ENCODE assay signal across 25 cellular contexts in the genomic region with DNA sequence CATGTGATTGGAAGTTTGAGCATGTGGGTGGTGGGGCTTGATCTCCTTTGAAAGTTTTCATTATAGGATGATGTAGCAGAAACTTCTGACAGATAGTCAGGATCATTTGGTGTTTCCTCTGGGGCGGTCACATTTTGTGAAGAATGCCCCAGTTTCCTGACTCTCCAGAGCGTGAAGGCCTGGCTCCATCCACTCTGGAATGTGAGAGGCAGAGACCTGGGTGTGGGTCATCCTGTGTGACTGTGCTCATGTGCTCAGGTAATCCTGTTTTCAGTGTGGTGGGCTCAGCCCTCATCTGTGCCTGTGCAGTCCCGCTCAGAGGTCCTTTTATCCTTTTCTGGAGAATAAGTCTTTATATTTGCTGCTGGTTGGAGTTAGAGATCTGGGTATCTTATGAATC.
DNase-seq lines count a peak whose midpoint lies in the region; ATAC-seq and TF ChIP-seq lines count a peak whose summit lies in the region.
"Had no signal": no experiment of that assay in that cellular context is flagged by ENCODE, and none has a peak within 500 bp of the region (broad histone marks: within the 10 kb centered on the region; RNA-seq: fewer than 3 reads in every experiment).

No MANE protein-coding gene starts in this region.

- H3K27me3 ChIP-seq in breast epithelium, result no peaks in the 10 kb centered on the region
- no peaks in the 10 kb centered on the region for H3K27me3 ChIP-seq in left lung
- H3K27me3 ChIP-seq: adrenal gland, brain microvascular endothelial cell, foreskin keratinocyte, testis had no signal

- H3K9me3 ChIP-seq in breast epithelium (no peaks in the 10 kb centered on the region), left lung (no peaks in the 10 kb centered on the region)
- H3K9me3 ChIP-seq: adrenal gland, testis had no signal

- H3K9me3 Mint-ChIP-seq in MCF 10A (ENCODE audit: unreplicated experiment) (no peaks in the 10 kb centered on the region), natural killer cell (no peaks in the 10 kb centered on the region)
- H3K9me3 Mint-ChIP-seq in activated T-helper 17 cell treated with anti-CD3 and anti-CD28 coated beads, Interleukin-2, amount 50 U/mL, for 72 hours, result no peaks in the 10 kb centered on the region
- H3K9me3 Mint-ChIP-seq in stimulated activated naive CD8-positive, alpha-beta T cell treated with anti-CD3 and anti-CD28 coated beads, Interleukin-15, amount 100 ng/mL, for 72 hours, result no peaks in the 10 kb centered on the region

- intact Hi-C loops in MCF 10A (cut with micrococcal nuclease), result no loop called here
- intact Hi-C loops in breast epithelium (cut with DNase I; ENCODE audit: low total_unique reads), result no loop called here
- intact Hi-C loops in natural killer cell (cut with micrococcal nuclease), result no loop called here
- intact Hi-C loops in left lung (cut with DNase I), result loop anchor here in 1 of 2 donors (10.0 kb wide), 1 partner anchor 63 kb away; no protein-coding TSS in a partner anchor

- H3K27ac ChIP-seq in breast epithelium (no peak overlapping the region), left lung (no peak overlapping the region)
- H3K27ac ChIP-seq: adrenal gland, brain microvascular endothelial cell, C4-2B, foreskin keratinocyte, skin epidermis, testis had no signal

- no TSS peak for BruUV-seq in MCF 10A (replicated peaks; lab: Mats Ljungman, UMichigan)

- POLR2A ChIA-PET in MCF 10A (lab: Yijun Ruan, JAX), result interaction anchor here (0.6 kb wide), 1 partner anchor 60 kb away, joined by 4 read pairs; no protein-coding TSS in a partner anchor

- no peak for TF ChIP-seq POLR2A in breast epithelium (IDR thresholded peaks at IDR 0.05)

- H3K27me3 Mint-ChIP-seq in MCF 10A (ENCODE audit: insufficient read depth, unreplicated experiment) (no peaks in the 10 kb centered on the region), natural killer cell (ENCODE audit: low read depth in 2 of 2) (no peaks in the 10 kb centered on the region)
- H3K27me3 Mint-ChIP-seq in activated T-helper 17 cell treated with anti-CD3 and anti-CD28 coated beads, Interleukin-2, amount 50 U/mL, for 72 hours, result no peaks in the 10 kb centered on the region
- no peaks in the 10 kb centered on the region for H3K27me3 Mint-ChIP-seq in stimulated activated naive CD8-positive, alpha-beta T cell treated with anti-CD3 and anti-CD28 coated beads, Interleukin-15, amount 100 ng/mL, for 72 hours

- H3K4me1 Mint-ChIP-seq in MCF 10A (ENCODE audit: insufficient read depth, unreplicated experiment) (peaks cover 9% of the 10 kb centered on the region), natural killer cell (peaks cover 6 to 17% of the 10 kb centered on the region in 2 donors)
- peaks cover 7% of the 10 kb centered on the region for H3K4me1 Mint-ChIP-seq in activated T-helper 17 cell treated with anti-CD3 and anti-CD28 coated beads, Interleukin-2, amount 50 U/mL, for 72 hours
- H3K4me1 Mint-ChIP-seq in stimulated activated naive CD8-positive, alpha-beta T cell treated with anti-CD3 and anti-CD28 coated beads, Interleukin-15, amount 100 ng/mL, for 72 hours, result no peaks in the 10 kb centered on the region

- in situ Hi-C loops in ACHN (cut with HindIII; ENCODE audit: low pct_ligation_motif_present, low pct_unique_long_range_greater_than_20kb, low sequenced_read_pairs), result no loop called here

- DNase-seq in MCF 10A (ENCODE audit: unreplicated experiment), result no peak
- DNase-seq in breast epithelium (ENCODE audit: low spot score in 2 of 2), result no peak
- DNase-seq in natural killer cell, result no peak
- no peak for DNase-seq in stimulated activated naive CD8-positive, alpha-beta T cell treated with anti-CD3 and anti-CD28 coated beads, Interleukin-15, amount 100 ng/mL, for 72 hours
- DNase-seq in left lung, result no peak
- DNase-seq in ACHN, result no peak
- DNase-seq: adrenal gland; brain microvascular endothelial cell; DMS 273 treated with DMSO at 0.1 percent for 48 hours; effector CD8-positive, alpha-beta T cell; foreskin keratinocyte; HCEC 1CT; hippocampal formation; NCI-H1048; NCI-H1930; NCI-H526; occipital lobe; SIG-M5; testis had no signal

- no peak for ATAC-seq in activated T-helper 17 cell treated with anti-CD3 and anti-CD28 coated beads, Interleukin-2, amount 50 U/mL, for 72 hours (replicated peaks)
- ATAC-seq in natural killer cell, result no peak
- ATAC-seq in stimulated activated naive CD8-positive, alpha-beta T cell treated with anti-CD3 and anti-CD28 coated beads, Interleukin-15, amount 100 ng/mL, for 72 hours, result no peak
- no peak for ATAC-seq in left lung
- ATAC-seq: activated CD4-positive, CD25-positive, alpha-beta regulatory T cell treated with anti-CD3 and anti-CD28 coated beads, Interleukin-2, amount 50 U/mL, for 24 hours; esophagus mucosa; foreskin keratinocyte; Panc1 had no signal

- H3K4me3 Mint-ChIP-seq in MCF 10A (ENCODE audit: unreplicated experiment) (no peak overlapping the region), natural killer cell (no peak overlapping the region)
- H3K4me3 Mint-ChIP-seq in activated T-helper 17 cell treated with anti-CD3 and anti-CD28 coated beads, Interleukin-2, amount 50 U/mL, for 72 hours, result no peak overlapping the region
- no peak overlapping the region for H3K4me3 Mint-ChIP-seq in stimulated activated naive CD8-positive, alpha-beta T cell treated with anti-CD3 and anti-CD28 coated beads, Interleukin-15, amount 100 ng/mL, for 72 hours

- H3K4me1 ChIP-seq in breast epithelium (no peaks in the 10 kb centered on the region), left lung (no peaks in the 10 kb centered on the region)
- H3K4me1 ChIP-seq: adrenal gland, foreskin keratinocyte, testis had no signal

- TF ChIP-seq CTCF in MCF 10A (IDR thresholded peaks at IDR 0.05; ENCODE audit: unreplicated experiment), result no peak
- no peak for TF ChIP-seq CTCF in breast epithelium (IDR thresholded peaks at IDR 0.05)
- TF ChIP-seq CTCF in natural killer cell (IDR thresholded peaks at IDR 0.05), result no peak
- no peak for TF ChIP-seq CTCF in left lung (IDR thresholded peaks at IDR 0.05)

- CTCF ChIA-PET in MCF 10A (lab: Yijun Ruan, JAX), result no interaction called here

- H3K36me3 ChIP-seq in breast epithelium, result peaks cover 19% of the 10 kb centered on the region
- H3K36me3 ChIP-seq in left lung, result peaks cover 4 to 100% of the 10 kb centered on the region in 2 donors

- H3K36me3 Mint-ChIP-seq in MCF 10A (ENCODE audit: insufficient read depth, unreplicated experiment) (peaks cover 100% of the 10 kb centered on the region), natural killer cell (peaks cover 47% of the 10 kb centered on the region)
- no peaks in the 10 kb centered on the region for H3K36me3 Mint-ChIP-seq in activated T-helper 17 cell treated with anti-CD3 and anti-CD28 coated beads, Interleukin-2, amount 50 U/mL, for 72 hours (ENCODE audit: low read depth)

- H3K27ac Mint-ChIP-seq in MCF 10A (ENCODE audit: low read depth, unreplicated experiment) (peak overlapping the region; percentile 55), natural killer cell (peak overlapping the region; percentile 20 to 69)
- H3K27ac Mint-ChIP-seq in activated T-helper 17 cell treated with anti-CD3 and anti-CD28 coated beads, Interleukin-2, amount 50 U/mL, for 72 hours, result peak overlapping the region; percentile 2
- peak overlapping the region; percentile 6 to 35 for H3K27ac Mint-ChIP-seq in stimulated activated naive CD8-positive, alpha-beta T cell treated with anti-CD3 and anti-CD28 coated beads, Interleukin-15, amount 100 ng/mL, for 72 hours

- H3K4me3 ChIP-seq in breast epithelium, result no peak overlapping the region
- H3K4me3 ChIP-seq in left lung, result no peak overlapping the region
- H3K4me3 ChIP-seq: adrenal gland, skin epidermis, testis had no signal

Comparison
In these comparisons a context has a peak if more than half of its experiments do, and no peak if none do; other contexts are left out.
1. H3K27ac Mint-ChIP-seq: peak in every context shown above with its lines; median percentile 55 in MCF 10A; 44 in natural killer cell; 20 in stimulated activated naive CD8-positive, alpha-beta T cell treated with anti-CD3 and anti-CD28 coated beads, Interleukin-15, amount 100 ng/mL, for 72 hours; 2 in activated T-helper 17 cell treated with anti-CD3 and anti-CD28 coated beads, Interleukin-2, amount 50 U/mL, for 72 hours.